In genomic region chr6:136103763-136104311, GRCh38 we compare ENCODE assay signal across 13 cellular contexts.
DNase-seq lines count a peak whose midpoint lies in the region; ATAC-seq and TF ChIP-seq lines count a peak whose summit lies in the region.
"Had no signal": no experiment of that assay in that cellular context is flagged by ENCODE, and none has a peak within 500 bp of the region (broad histone marks: within the 10 kb centered on the region; RNA-seq: fewer than 3 reads in every experiment).

No MANE protein-coding gene starts in this region.

- H3K27ac ChIP-seq in GM23338 (ENCODE audit: low read depth): no peak overlapping the region
- H3K27ac ChIP-seq in endodermal cell (ENCODE audit: low read depth, low read length): peak overlapping the region; percentile 42
- H3K27ac ChIP-seq: PC-9, WERI-Rb-1 had no signal

- H3K27me3 Mint-ChIP-seq in GM23338 (ENCODE audit: insufficient read depth, low read depth, poor library complexity): peaks cover 77% of the 10 kb centered on the region
- peaks cover 75% of the 10 kb centered on the region for H3K27me3 Mint-ChIP-seq in endodermal cell (ENCODE audit: insufficient read depth)

- H3K4me1 ChIP-seq in GM23338 (ENCODE audit: insufficient read depth) (peaks cover 34% of the 10 kb centered on the region), endodermal cell (ENCODE audit: control insufficient read depth, insufficient read depth, low read length) (peaks cover 14% of the 10 kb centered on the region)

- WGBS in endodermal cell (ENCODE audit: insufficient coverage in 1 of 2, insufficient read length in 1 of 2), 2 experiments: 35 to 58% methylated on average over 2 to 7 of the region's 7 CpGs

- H3K27ac Mint-ChIP-seq in GM23338: no peak overlapping the region
- no peak overlapping the region for H3K27ac Mint-ChIP-seq in endodermal cell

- H3K27me3 ChIP-seq in GM23338 (ENCODE audit: insufficient read depth) (peaks cover 78% of the 10 kb centered on the region), endodermal cell (ENCODE audit: control insufficient read depth, insufficient read depth, low read length, poor library complexity, severe bottlenecking) (no peaks in the 10 kb centered on the region)

- intact Hi-C loops in left colon (cut with DNase I, micrococcal nuclease): no loop called here

- H3K36me3 ChIP-seq in GM23338 (ENCODE audit: insufficient read depth) (no peaks in the 10 kb centered on the region), endodermal cell (ENCODE audit: control insufficient read depth, insufficient read depth, low read length) (no peaks in the 10 kb centered on the region)
- H3K36me3 ChIP-seq: WERI-Rb-1 had no signal

- TF ChIP-seq CTCF in GM23338 (conservative IDR thresholded peaks at IDR 0.05; ENCODE audit: low read depth in 2 of 2): no peak
- no peak for TF ChIP-seq CTCF in endodermal cell (conservative IDR thresholded peaks at IDR 0.05)

- H3K4me2 ChIP-seq in GM23338: peak overlapping the region; percentile 61
- H3K4me2 ChIP-seq: PC-9 had no signal

- H3K4me3 Mint-ChIP-seq in GM23338: 0 out of 3 replicates have a peak overlapping the region, but pooled peaks have one; percentile 11
- H3K4me3 Mint-ChIP-seq in endodermal cell: no peak overlapping the region

- H2AFZ ChIP-seq in GM23338: no peak overlapping the region
- H2AFZ ChIP-seq: PC-9 had no signal

- ATAC-seq in GM23338 (peak; percentile 83), left colon (no peak)

- H3K9me3 Mint-ChIP-seq in GM23338 (no peaks in the 10 kb centered on the region), endodermal cell (peaks cover 6% of the 10 kb centered on the region)

- H3K9me2 ChIP-seq in GM23338 (ENCODE audit: insufficient read depth): 0 out of 2 replicates have a peak, but pooled peaks cover 2% of the 10 kb centered on the region

- H3K4me3 ChIP-seq in GM23338: no peak overlapping the region
- H3K4me3 ChIP-seq in endodermal cell (ENCODE audit: low read length): no peak overlapping the region
- H3K4me3 ChIP-seq: PC-9 had no signal

- H3K36me3 Mint-ChIP-seq in GM23338 (ENCODE audit: low read depth): no peaks in the 10 kb centered on the region
- H3K36me3 Mint-ChIP-seq in endodermal cell (ENCODE audit: low read depth): no peaks in the 10 kb centered on the region

- H3F3A ChIP-seq in GM23338 (replicated peaks; ENCODE audit: low read depth): no peaks in the 10 kb centered on the region

- DNase-seq in GM23338 (ENCODE audit: low spot score) (peak; percentile 43), endodermal cell (peak; percentile 75), left colon (peak; percentile 5 to 40), putamen (ENCODE audit: low spot score) (peak; percentile 70), T-helper 9 cell (no peak), SIG-M5 (lab: John Stamatoyannopoulos, UW) (no peak), NCI-H82 treated with DMSO at 0.1 percent for 48 hours (lab: John Stamatoyannopoulos, UW; ENCODE audit: unreplicated experiment) (no peak)
- no peak for DNase-seq in activated naive CD4-positive, alpha-beta T cell treated with Interleukin-2 at 50 U/mL for 16 hours
- DNase-seq: activated naive CD4-positive, alpha-beta T cell treated with anti-CD3 and anti-CD28 coated beads, Interleukin-2, amount 50 U/mL, for 16 hours; erythroblast; MM.1S; WERI-Rb-1 had no signal

- no peaks in the 10 kb centered on the region for H3K9me3 ChIP-seq in endodermal cell (ENCODE audit: control insufficient read depth, low read length)

- H3K9ac ChIP-seq in endodermal cell (ENCODE audit: extremely low read depth, low read length, poor library complexity, severe bottlenecking): no peak overlapping the region

- H3K4me1 Mint-ChIP-seq in GM23338: peaks cover 29% of the 10 kb centered on the region
- peaks cover 26% of the 10 kb centered on the region for H3K4me1 Mint-ChIP-seq in endodermal cell

- no peaks in the 10 kb centered on the region for H3K79me2 ChIP-seq in GM23338 (replicated peaks; ENCODE audit: insufficient read depth)

- H4K20me1 ChIP-seq in GM23338 (replicated peaks; ENCODE audit: insufficient read depth): no peaks in the 10 kb centered on the region; the same call in 1 of the 2 replicates

TF ChIP-seq in GM23338, 12 proteins besides CTCF, POLR2A, EP300 and RAD21 (continues in another document):
- TF ChIP-seq NANOG (IDR thresholded peaks at IDR 0.05; ENCODE audit: borderline replicate concordance): no peak
- TF ChIP-seq ETS1 (IDR thresholded peaks at IDR 0.05): no peak
- no peak for TF ChIP-seq REST (IDR thresholded peaks at IDR 0.05; ENCODE audit: unreplicated experiment)
- no peak for TF ChIP-seq CREB1 (CRISPR knock-in tag; IDR thresholded peaks at IDR 0.05; ENCODE audit: low read depth)

Comparison
In these comparisons a context has a peak if more than half of its experiments do, and no peak if none do; other contexts are left out.
1. DNase-seq: peak in GM23338 (single experiment), endodermal cell (single experiment), left colon (2 of 2) and putamen (single experiment); none in T-helper 9 cell (single experiment), SIG-M5 (single experiment), NCI-H82 treated with DMSO at 0.1 percent for 48 hours (single experiment) and activated naive CD4-positive, alpha-beta T cell treated with Interleukin-2 at 50 U/mL for 16 hours (single experiment).